ENCODE assay signal across 8 cellular contexts in the genomic region with DNA sequence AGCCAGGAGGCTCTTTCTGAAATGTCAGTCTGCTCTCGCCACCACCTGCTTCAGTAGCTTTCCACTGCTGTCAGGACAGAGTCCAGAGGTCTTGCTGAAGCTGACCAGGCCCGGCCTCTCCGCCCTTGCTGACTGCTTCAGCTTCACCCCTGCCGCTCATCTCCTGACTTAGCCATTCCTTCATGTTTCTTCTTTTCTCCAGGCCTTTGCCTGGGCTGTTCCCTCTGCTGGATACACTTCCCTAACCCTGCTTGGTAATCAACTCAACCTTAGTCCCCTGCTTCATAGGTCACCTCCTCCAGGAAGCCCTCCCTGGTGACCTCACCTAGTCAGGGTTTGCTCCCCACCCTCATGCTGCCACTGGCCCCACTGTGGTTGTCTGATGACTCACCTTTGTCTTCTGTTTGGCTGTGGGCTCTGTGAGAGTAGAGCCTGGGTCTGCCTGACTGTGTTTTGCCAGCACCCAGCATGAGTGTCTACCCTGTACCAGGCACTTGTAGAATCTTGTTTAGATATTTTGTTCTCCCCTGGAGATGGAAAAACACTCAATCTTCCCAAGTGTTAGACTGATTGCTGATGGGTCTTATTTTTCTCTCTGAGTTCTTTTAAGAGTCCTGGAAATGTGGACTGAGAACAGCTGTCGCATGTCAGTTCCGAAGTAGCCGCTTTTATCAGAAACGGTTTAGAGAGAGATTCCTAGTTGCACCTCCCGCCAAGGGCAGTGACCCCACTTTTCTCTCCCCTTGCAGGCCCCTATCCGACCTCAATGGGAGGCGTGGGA.
A peak's percentile ranks its signal among the peaks of the same experiment; 100 is the strongest.
DNase-seq lines count a peak whose midpoint lies in the region; ATAC-seq, FAIRE-seq and TF ChIP-seq lines count a peak whose summit lies in the region.

No MANE protein-coding gene starts in this region.

- no peak overlapping the region for H3K4me2 ChIP-seq in K562 (ENCODE audit: insufficient read depth, low read length)
- H3K4me2 ChIP-seq in mesendoderm (ENCODE audit: low read length) = no peak overlapping the region

- no peak overlapping the region for H3K23ac ChIP-seq in mesendoderm (ENCODE audit: low read length)

- H3K27ac Mint-ChIP-seq in CD8-positive, alpha-beta T cell = no peak overlapping the region
- H3K27ac Mint-ChIP-seq in stimulated activated naive CD8-positive, alpha-beta T cell treated with anti-CD3 and anti-CD28 coated beads, Interleukin-15, amount 100 ng/mL, for 72 hours = peak overlapping the region; percentile 23 to 29

- peak in 5 of 7 experiments; percentile 20 to 58 (median 40) for DNase-seq in CD8-positive, alpha-beta T cell
- DNase-seq in SK-N-MC (ENCODE audit: low read depth, low spot score) (no peak), K562 (ENCODE audit: extremely low read depth in 1 of 4, low spot score in 3 of 4) (peak in 3 of 4 experiments; percentile 19 to 23 (median 22)), mesendoderm (peak; percentile 38), retina (no peak), NCI-H524 (lab: John Stamatoyannopoulos, UW) (no peak), NAMALWA (ENCODE audit: low spot score) (no peak)
- DNase-seq in stimulated activated naive CD8-positive, alpha-beta T cell treated with anti-CD3 and anti-CD28 coated beads, Interleukin-15, amount 100 ng/mL, for 72 hours = peak; percentile 44 to 61

- no peak overlapping the region for H2BK15ac ChIP-seq in mesendoderm (replicated peaks; ENCODE audit: low read depth)

- H3K79me2 ChIP-seq in K562 (ENCODE audit: control insufficient read depth, insufficient read depth, low read length) (no peaks in the 10 kb centered on the region), mesendoderm (ENCODE audit: control insufficient read depth, insufficient read depth, low read length) (no peaks in the 10 kb centered on the region)

- no peaks in the 10 kb centered on the region for H3K9me3 Mint-ChIP-seq in CD8-positive, alpha-beta T cell
- peaks cover 0 to 5% of the 10 kb centered on the region in 2 donors for H3K9me3 Mint-ChIP-seq in stimulated activated naive CD8-positive, alpha-beta T cell treated with anti-CD3 and anti-CD28 coated beads, Interleukin-15, amount 100 ng/mL, for 72 hours

- no peak for TF ChIP-seq RAD21 in K562 (CRISPR knock-in tag; conservative IDR thresholded peaks at IDR 0.05 in 1 of 2, IDR thresholded peaks at IDR 0.05 in 1 of 2)

- no peak overlapping the region for H3K4ac ChIP-seq in mesendoderm (ENCODE audit: low read depth, low read length)

- no peak overlapping the region for H4K5ac ChIP-seq in mesendoderm (ENCODE audit: low read length)

- H3K27me3 ChIP-seq in CD8-positive, alpha-beta T cell (ENCODE audit: insufficient read depth, low read length) = no peaks in the 10 kb centered on the region
- H3K27me3 ChIP-seq in K562 (ENCODE audit: control insufficient read depth in 2 of 2, insufficient read depth in 2 of 2, low read length in 2 of 2) (peaks cover 4 to 34% of the 10 kb centered on the region in 2 experiments; a peak in 3 of 5 replicates), mesendoderm (ENCODE audit: insufficient read depth, low read length, poor library complexity) (no peaks in the 10 kb centered on the region)

- BruUV-seq in K562 (replicated peaks; lab: Mats Ljungman, UMichigan) = no TSS peak

- no peak for FAIRE-seq in K562 (lab: Jason Lieb, UNC)

- in situ Hi-C loops in K562 (cut with MboI) = no loop called here

- H4K20me1 ChIP-seq in K562 (replicated peaks; ENCODE audit: control insufficient read depth, insufficient read depth, low read length) = no peaks in the 10 kb centered on the region

- no peak for TF ChIP-seq CTCF in CD8-positive, alpha-beta T cell (IDR thresholded peaks at IDR 0.05)
- no peak for TF ChIP-seq CTCF in K562 (IDR thresholded peaks at IDR 0.05 in 2 of 3, conservative IDR thresholded peaks at IDR 0.05 in 1 of 3; ENCODE audit: insufficient read depth in 2 of 3, low read depth in 1 of 3, low read length in 3 of 3)

- no peaks in the 10 kb centered on the region for H3K27me3 Mint-ChIP-seq in CD8-positive, alpha-beta T cell (ENCODE audit: low read depth)
- no peaks in the 10 kb centered on the region for H3K27me3 Mint-ChIP-seq in stimulated activated naive CD8-positive, alpha-beta T cell treated with anti-CD3 and anti-CD28 coated beads, Interleukin-15, amount 100 ng/mL, for 72 hours

- intact Hi-C loops in CD8-positive, alpha-beta T cell (cut with DNase I, micrococcal nuclease) = no loop called here
- intact Hi-C loops in K562 (cut with micrococcal nuclease) = no loop called here

- no peak overlapping the region for H2AFZ ChIP-seq in K562 (ENCODE audit: low read depth, low read length)

- H3K9ac ChIP-seq in SK-N-MC (ENCODE audit: insufficient read length) = no peak overlapping the region
- H3K9ac ChIP-seq in K562 (ENCODE audit: insufficient read depth in 1 of 2, low read depth in 2 of 2, low read length in 2 of 2) = peak overlapping the region in 1 of 2 experiments; percentile 5; a peak in 1 of 4 replicates
- H3K9ac ChIP-seq in mesendoderm (ENCODE audit: low read length) = no peak overlapping the region

- CTCF ChIA-PET in CD8-positive, alpha-beta T cell (lab: Charles Lee) = interaction anchor here (0.8 kb wide), 1 partner anchor 19 kb away, joined by 3 read pairs; no protein-coding TSS in a partner anchor
- CTCF ChIA-PET in K562 (lab: Yijun Ruan, JAX; ENCODE audit: low intra/inter-chr PET ratio) = no interaction called here

- ATAC-seq in CD8-positive, alpha-beta T cell = peak; percentile 78
- no peak for ATAC-seq in K562
- peak; percentile 98 for ATAC-seq in stimulated activated naive CD8-positive, alpha-beta T cell treated with anti-CD3 and anti-CD28 coated beads, Interleukin-15, amount 100 ng/mL, for 72 hours

- no peak overlapping the region for H2AK5ac ChIP-seq in mesendoderm (ENCODE audit: low read length)

- H3K56ac ChIP-seq in mesendoderm (ENCODE audit: low read length) = no peak overlapping the region

- H2BK5ac ChIP-seq in mesendoderm (ENCODE audit: low read length) = no peak overlapping the region

- WGBS in K562 (ENCODE audit: insufficient coverage, low coverage, missing lambda C conversion rate) = 22% methylated on average over 8 of the region's 11 CpGs
- WGBS in mesendoderm (ENCODE audit: extremely low coverage, insufficient coverage, low lambda C conversion rate) = no CpG with 5 or more reads among the region's 11 CpGs

- H3K36me3 Mint-ChIP-seq in CD8-positive, alpha-beta T cell = peaks cover 29% of the 10 kb centered on the region

- POLR2A ChIA-PET in CD8-positive, alpha-beta T cell (lab: Charles Lee) = no interaction called here
- POLR2A ChIA-PET in K562 (lab: Yijun Ruan, JAX) = no interaction called here

- no peak overlapping the region for H3K4me3 Mint-ChIP-seq in CD8-positive, alpha-beta T cell
- peak overlapping the region in 1 of 2 donors; percentile 24 for H3K4me3 Mint-ChIP-seq in stimulated activated naive CD8-positive, alpha-beta T cell treated with anti-CD3 and anti-CD28 coated beads, Interleukin-15, amount 100 ng/mL, for 72 hours

- H3K9me1 ChIP-seq in K562 (ENCODE audit: control insufficient read depth, insufficient read depth, low read length) = no peaks in the 10 kb centered on the region

- no peak overlapping the region for H3K18ac ChIP-seq in mesendoderm (ENCODE audit: low read length)

- no peak for TF ChIP-seq EP300 in K562 (IDR thresholded peaks at IDR 0.05; ENCODE audit: low read length)

- H3K9me3 ChIP-seq in CD8-positive, alpha-beta T cell (ENCODE audit: low read length) = no peaks in the 10 kb centered on the region
- H3K9me3 ChIP-seq in SK-N-MC (ENCODE audit: low read depth, low read length) (no peaks in the 10 kb centered on the region), K562 (replicated peaks; ENCODE audit: control insufficient read depth, insufficient read depth, low read depth, low read length) (no peaks in the 10 kb centered on the region)

- no peak for TF ChIP-seq POLR2A in K562 (conservative IDR thresholded peaks at IDR 0.05)

- H3K79me1 ChIP-seq in mesendoderm (ENCODE audit: low read length) = no peaks in the 10 kb centered on the region

- H3K4me1 Mint-ChIP-seq in CD8-positive, alpha-beta T cell (ENCODE audit: low read depth) = peaks cover 27% of the 10 kb centered on the region
- H3K4me1 Mint-ChIP-seq in stimulated activated naive CD8-positive, alpha-beta T cell treated with anti-CD3 and anti-CD28 coated beads, Interleukin-15, amount 100 ng/mL, for 72 hours = peaks cover 37% of the 10 kb centered on the region

- H2BK120ac ChIP-seq in mesendoderm (ENCODE audit: low read depth, low read length) = no peak overlapping the region

- no peaks in the 10 kb centered on the region for H3K36me3 ChIP-seq in CD8-positive, alpha-beta T cell (ENCODE audit: insufficient read depth, low read length)
- no peaks in the 10 kb centered on the region; the same call in 1 of the 2 replicates for H3K36me3 ChIP-seq in SK-N-MC (ENCODE audit: insufficient read depth, low read length)
- H3K36me3 ChIP-seq in K562 (ENCODE audit: control insufficient read depth, insufficient read depth, low read length) = no peaks in the 10 kb centered on the region
- H3K36me3 ChIP-seq in mesendoderm (ENCODE audit: control insufficient read depth, insufficient read depth, low read length) = no peaks in the 10 kb centered on the region

- H3K4me3 ChIP-seq in CD8-positive, alpha-beta T cell (ENCODE audit: low read depth, low read length) = no peak overlapping the region
- no peak overlapping the region for H3K4me3 ChIP-seq in SK-N-MC
- no peak overlapping the region for H3K4me3 ChIP-seq in K562
- H3K4me3 ChIP-seq in mesendoderm (ENCODE audit: low read length) = no peak overlapping the region

- no peak overlapping the region for H3K27ac ChIP-seq in CD8-positive, alpha-beta T cell (ENCODE audit: low read depth, low read length)
- H3K27ac ChIP-seq in SK-N-MC = peak overlapping the region; percentile 48
- H3K27ac ChIP-seq in K562 (ENCODE audit: extremely low read depth, low read depth, low read length) = no peak overlapping the region
- H3K27ac ChIP-seq in mesendoderm (ENCODE audit: low read depth, low read length) = no peak overlapping the region

- no peaks in the 10 kb centered on the region for H3K4me1 ChIP-seq in CD8-positive, alpha-beta T cell (ENCODE audit: insufficient read depth, low read length)
- H3K4me1 ChIP-seq in K562 (replicated peaks in 1 of 2; ENCODE audit: control insufficient read depth in 2 of 2, insufficient read depth in 2 of 2, low read length in 2 of 2) (peaks cover 0 to 3% of the 10 kb centered on the region in 2 experiments; a peak in 2 of 5 replicates), mesendoderm (ENCODE audit: control insufficient read depth, low read depth, low read length) (no peaks in the 10 kb centered on the region)

- no peak overlapping the region for H4K8ac ChIP-seq in mesendoderm (ENCODE audit: low read depth, low read length)

TF ChIP-seq in K562, 482 proteins besides CTCF, POLR2A, EP300 and RAD21 (continues in another document):
- peak; percentile 97 for TF ChIP-seq ZFP36 (IDR thresholded peaks at IDR 0.05; ENCODE audit: low read depth, low read length, partially characterized antibody)

Comparison
In these comparisons a context has a peak if more than half of its experiments do, and no peak if none do; other contexts are left out.
1. DNase-seq: peak in CD8-positive, alpha-beta T cell (5 of 7), K562 (3 of 4), mesendoderm (single experiment) and stimulated activated naive CD8-positive, alpha-beta T cell treated with anti-CD3 and anti-CD28 coated beads, Interleukin-15, amount 100 ng/mL, for 72 hours (2 of 2); none in SK-N-MC (single experiment), retina (single experiment), NCI-H524 (0 of 2) and NAMALWA (single experiment).